8 cellular contexts compared by ENCODE assay signal in genomic region chr6:109978174-109979032, GRCh38.
DNase-seq lines count a peak whose midpoint lies in the region; ATAC-seq lines count a peak whose summit lies in the region.

Gene GPR6, plus strand, starts transcription at chr6:109978311. Its CDS starts 802 bp downstream, at chr6:109979113.

- peak within 1 kb of the TSS; percentile 53 for H3K4me3 ChIP-seq in iPS-18c (ENCODE audit: insufficient read depth, low read depth, low read length)

- ATAC-seq in HG03432 (IDR thresholded peaks at IDR 0.05; ENCODE audit: unreplicated experiment) (no peak), GM18907 (IDR thresholded peaks at IDR 0.05; ENCODE audit: unreplicated experiment) (no peak)

- no peaks in the 10 kb centered on the region for H3K9me3 ChIP-seq in iPS-18c (ENCODE audit: control insufficient read depth, insufficient read depth, low read length)

- DNase-seq in DMS79 (lab: John Stamatoyannopoulos, UW), result peak; percentile 45
- peak; percentile 7 for DNase-seq in KG1 (lab: John Stamatoyannopoulos, UW)
- peak; percentile 37 for DNase-seq in RPMI8226
- peak; percentile 86 for DNase-seq in astrocyte of the hippocampus (ENCODE audit: low read depth, low spot score)
- peak; percentile 20 to 32 (median 23) for DNase-seq in stimulated activated CD4-positive, alpha-beta T cell treated with anti-CD3 and anti-CD28 coated beads, Interleukin-12 subunit alpha, Interleukin-12 subunit beta, amount 100 ng/mL, for 48 hours (ENCODE audit: low read depth in 2 of 3, low spot score in 1 of 3)

Comparison
In these comparisons a context has a peak if more than half of its experiments do, and no peak if none do; other contexts are left out.
1. DNase-seq: peak in every context shown above with its lines; median percentile 86 in astrocyte of the hippocampus; 45 in DMS79; 37 in RPMI8226; 23 in stimulated activated CD4-positive, alpha-beta T cell treated with anti-CD3 and anti-CD28 coated beads, Interleukin-12 subunit alpha, Interleukin-12 subunit beta, amount 100 ng/mL, for 48 hours; 7 in KG1.